ENCODE assay signal across 25 cellular contexts in genomic region chr20:22623211-22623610, GRCh38. TPM values are rescaled to one million over a fixed set of nuclear protein-coding genes. Genes with fewer than 3 reads are reported as not detected.
A peak's percentile ranks its signal among the peaks of the same experiment; 100 is the strongest.
DNase-seq lines count a peak whose midpoint lies in the region; ATAC-seq, FAIRE-seq and TF ChIP-seq lines count a peak whose summit lies in the region.
"Had no signal": no experiment of that assay in that cellular context is flagged by ENCODE, and none has a peak within 500 bp of the region (broad histone marks: within the 10 kb centered on the region; RNA-seq: fewer than 3 reads in every experiment).

No MANE protein-coding gene starts in this region.

- intact Hi-C loops in MCF 10A (cut with micrococcal nuclease) = no loop called here
- intact Hi-C loops in mammary epithelial cell (cut with micrococcal nuclease) = no loop called here
- intact Hi-C loops in endothelial cell of umbilical vein (cut with micrococcal nuclease) = no loop called here

- CTCF ChIA-PET in MCF 10A (lab: Yijun Ruan, JAX) = interaction anchor here (1.6 to 2.0 kb wide), 2 partner anchors 37 to 283 kb away, joined by 6 to 8 read pairs; no protein-coding TSS in a partner anchor
- CTCF ChIA-PET in mammary epithelial cell (lab: Charles Lee; ENCODE audit: low non-redundant PET) = no interaction called here
- CTCF ChIA-PET in endothelial cell of umbilical vein (lab: Charles Lee) = interaction anchor here (1.2 kb wide), 1 partner anchor 18 kb away, joined by 3 read pairs; no protein-coding TSS in a partner anchor
- CTCF ChIA-PET in CD8-positive, alpha-beta memory T cell (lab: Charles Lee) = no interaction called here

- TF ChIP-seq POLR2A in endothelial cell of umbilical vein (IDR thresholded peaks at IDR 0.05; ENCODE audit: low read depth, low read length) = no peak

- H3K4me2 ChIP-seq in mammary epithelial cell (ENCODE audit: insufficient read depth, low read depth, low read length) (no peak overlapping the region), endothelial cell of umbilical vein (ENCODE audit: insufficient read depth, low read length) (no peak overlapping the region)

- H3K27ac Mint-ChIP-seq in MCF 10A (ENCODE audit: low read depth, unreplicated experiment) = no peak overlapping the region
- no peak overlapping the region for H3K27ac Mint-ChIP-seq in CD8-positive, alpha-beta memory T cell
- H3K27ac Mint-ChIP-seq: activated T-helper 17 cell treated with anti-CD3 and anti-CD28 coated beads, Interleukin-2, amount 50 U/mL, for 72 hours had no signal

- H3K4me1 ChIP-seq in mammary epithelial cell (ENCODE audit: insufficient read depth, low read length) = no peaks in the 10 kb centered on the region
- H3K4me1 ChIP-seq in endothelial cell of umbilical vein (ENCODE audit: control insufficient read depth, extremely low read depth, insufficient read depth, low read length) = no peaks in the 10 kb centered on the region
- H3K4me1 ChIP-seq in CD8-positive, alpha-beta memory T cell (ENCODE audit: insufficient read depth, low read length) = no peaks in the 10 kb centered on the region
- H3K4me1 ChIP-seq: right atrium auricular region, upper lobe of right lung had no signal

- no peaks in the 10 kb centered on the region for H3K9me1 ChIP-seq in endothelial cell of umbilical vein (replicated peaks; ENCODE audit: control insufficient read depth, extremely low read depth, insufficient read depth, low read length)

- ATAC-seq in HG03565 (IDR thresholded peaks at IDR 0.05; ENCODE audit: unreplicated experiment) = no peak
- ATAC-seq: activated T-helper 17 cell treated with anti-CD3 and anti-CD28 coated beads, Interleukin-2, amount 50 U/mL, for 72 hours; GM12878; K562; left cardiac atrium; stimulated activated naive CD8-positive, alpha-beta T cell treated with anti-CD3 and anti-CD28 coated beads, Interleukin-15, Interleukin-2, amounts not matched to agents 100 U/mL and 50 U/mL, for 24 hours; upper lobe of right lung had no signal

- POLR2A ChIA-PET in MCF 10A (lab: Yijun Ruan, JAX) = no interaction called here
- POLR2A ChIA-PET in endothelial cell of umbilical vein (lab: Charles Lee) = no interaction called here
- POLR2A ChIA-PET in CD8-positive, alpha-beta memory T cell (lab: Charles Lee) = no interaction called here

- H3K4me3 ChIP-seq in mammary epithelial cell (replicated peaks in 1 of 3; ENCODE audit: insufficient read depth in 1 of 3, low read depth in 2 of 3, low read length in 3 of 3) (no peak overlapping the region), endothelial cell of umbilical vein (replicated peaks in 1 of 3; ENCODE audit: insufficient read depth in 1 of 3, low read depth in 1 of 3, low read length in 3 of 3) (no peak overlapping the region)
- H3K4me3 ChIP-seq in CD8-positive, alpha-beta memory T cell (ENCODE audit: low read length) = no peak overlapping the region
- H3K4me3 ChIP-seq: GM12878, K562, right atrium auricular region, upper lobe of right lung had no signal

- 59% methylated on average over 4 of the region's 6 CpGs for WGBS in mammary epithelial cell (ENCODE audit: low coverage, missing lambda C conversion rate)

- H3K9ac ChIP-seq in mammary epithelial cell (ENCODE audit: insufficient read depth, low read length) = no peak overlapping the region
- H3K9ac ChIP-seq in endothelial cell of umbilical vein (replicated peaks; ENCODE audit: extremely low read depth, insufficient read depth, low read length) = no peak overlapping the region

- no peaks in the 10 kb centered on the region for H3K27me3 Mint-ChIP-seq in MCF 10A (ENCODE audit: insufficient read depth, unreplicated experiment)
- H3K27me3 Mint-ChIP-seq in CD8-positive, alpha-beta memory T cell = peaks cover 0 to 2% of the 10 kb centered on the region in 2 donors
- H3K27me3 Mint-ChIP-seq: activated T-helper 17 cell treated with anti-CD3 and anti-CD28 coated beads, Interleukin-2, amount 50 U/mL, for 72 hours had no signal

- H3K79me2 ChIP-seq in mammary epithelial cell (ENCODE audit: insufficient read depth, low read length) (no peaks in the 10 kb centered on the region), endothelial cell of umbilical vein (ENCODE audit: control insufficient read depth, insufficient read depth, low read length) (no peaks in the 10 kb centered on the region)

- H3K9me3 Mint-ChIP-seq in MCF 10A (ENCODE audit: unreplicated experiment) = no peaks in the 10 kb centered on the region
- peaks cover 0 to 5% (median 4%) of the 10 kb centered on the region in 5 donors for H3K9me3 Mint-ChIP-seq in CD8-positive, alpha-beta memory T cell
- H3K9me3 Mint-ChIP-seq: activated T-helper 17 cell treated with anti-CD3 and anti-CD28 coated beads, Interleukin-2, amount 50 U/mL, for 72 hours had no signal

- in situ Hi-C loops in mammary epithelial cell (cut with MboI; ENCODE audit: low sequenced_read_pairs in 2 of 2) = no loop called here

- BruUV-seq in MCF 10A (replicated peaks; lab: Mats Ljungman, UMichigan) (no TSS peak), mammary epithelial cell (replicated peaks; lab: Mats Ljungman, UMichigan) (no TSS peak), endothelial cell of umbilical vein (replicated peaks; lab: Mats Ljungman, UMichigan) (no TSS peak)

- H4K20me1 ChIP-seq in mammary epithelial cell (ENCODE audit: insufficient read depth, low read length) = no peaks in the 10 kb centered on the region
- H4K20me1 ChIP-seq in endothelial cell of umbilical vein (replicated peaks; ENCODE audit: control insufficient read depth, extremely low read depth, insufficient read depth, low read length) = no peaks in the 10 kb centered on the region

- H3K27ac ChIP-seq in mammary epithelial cell (ENCODE audit: insufficient read depth, low read depth, low read length) = no peak overlapping the region
- H3K27ac ChIP-seq in endothelial cell of umbilical vein (ENCODE audit: insufficient read depth, low read depth, low read length) = no peak overlapping the region
- H3K27ac ChIP-seq in CD8-positive, alpha-beta memory T cell (ENCODE audit: low read depth, low read length) = no peak overlapping the region
- H3K27ac ChIP-seq: right atrium auricular region, upper lobe of right lung had no signal

- H3K4me3 Mint-ChIP-seq in MCF 10A (ENCODE audit: unreplicated experiment) = no peak overlapping the region
- H3K4me3 Mint-ChIP-seq in CD8-positive, alpha-beta memory T cell = no peak overlapping the region
- H3K4me3 Mint-ChIP-seq: activated T-helper 17 cell treated with anti-CD3 and anti-CD28 coated beads, Interleukin-2, amount 50 U/mL, for 72 hours had no signal

- no peaks in the 10 kb centered on the region for H3K36me3 ChIP-seq in mammary epithelial cell (ENCODE audit: insufficient read depth, low read length)
- no peaks in the 10 kb centered on the region for H3K36me3 ChIP-seq in endothelial cell of umbilical vein (ENCODE audit: control insufficient read depth in 2 of 2, extremely low read depth in 1 of 2, insufficient read depth in 2 of 2, low read length in 2 of 2)
- no peaks in the 10 kb centered on the region for H3K36me3 ChIP-seq in CD8-positive, alpha-beta memory T cell (ENCODE audit: insufficient read depth, low read length)
- H3K36me3 ChIP-seq: right atrium auricular region, upper lobe of right lung had no signal

- dilution Hi-C loops in mammary epithelial cell (cut with HindIII; ENCODE audit: low sequenced_read_pairs) (no loop called here), endothelial cell of umbilical vein (cut with MboI; ENCODE audit: extremely low pct_ligation_motif_present, low sequenced_read_pairs) (no loop called here)

- H3K27me3 ChIP-seq in mammary epithelial cell (ENCODE audit: insufficient read depth, low read length) (no peaks in the 10 kb centered on the region), endothelial cell of umbilical vein (ENCODE audit: control insufficient read depth in 2 of 2, insufficient read depth in 2 of 2, low read length in 2 of 2) (no peaks in the 10 kb centered on the region)
- H3K27me3 ChIP-seq in CD8-positive, alpha-beta memory T cell (ENCODE audit: insufficient read depth, low read length, poor library complexity, severe bottlenecking) = no peaks in the 10 kb centered on the region
- H3K27me3 ChIP-seq: right atrium auricular region, upper lobe of right lung had no signal

- FAIRE-seq in endothelial cell of umbilical vein (lab: Jason Lieb, UNC) = no peak
- FAIRE-seq: GM12878, K562 had no signal

- H3K9me3 ChIP-seq in mammary epithelial cell (replicated peaks; ENCODE audit: insufficient read depth, low read length) (no peaks in the 10 kb centered on the region), endothelial cell of umbilical vein (replicated peaks; ENCODE audit: control insufficient read depth, insufficient read depth, low read length) (no peaks in the 10 kb centered on the region)
- no peaks in the 10 kb centered on the region for H3K9me3 ChIP-seq in CD8-positive, alpha-beta memory T cell (ENCODE audit: low read length)
- H3K9me3 ChIP-seq: right atrium auricular region, upper lobe of right lung had no signal

- TF ChIP-seq CTCF in MCF 10A (IDR thresholded peaks at IDR 0.05; ENCODE audit: unreplicated experiment) (no peak), mammary epithelial cell (conservative IDR thresholded peaks at IDR 0.05 in 1 of 2, IDR thresholded peaks at IDR 0.05 in 1 of 2; ENCODE audit: extremely low read depth in 1 of 2, insufficient read depth in 1 of 2, low read depth in 1 of 2, low read length in 2 of 2) (peak in 1 of 2 donors; percentile 19), endothelial cell of umbilical vein (IDR thresholded peaks at IDR 0.05; ENCODE audit: extremely low read depth in 1 of 2, insufficient read depth in 1 of 2, low read depth in 1 of 2, low read length in 2 of 2) (no peak)

- H2AFZ ChIP-seq in mammary epithelial cell (ENCODE audit: low read depth, low read length) = no peak overlapping the region
- no peak overlapping the region for H2AFZ ChIP-seq in endothelial cell of umbilical vein (ENCODE audit: low read depth, low read length)

- H3K36me3 Mint-ChIP-seq in MCF 10A (ENCODE audit: insufficient read depth, unreplicated experiment) = no peaks in the 10 kb centered on the region
- H3K36me3 Mint-ChIP-seq in CD8-positive, alpha-beta memory T cell = no peaks in the 10 kb centered on the region

- DNase-seq in MCF 10A (ENCODE audit: unreplicated experiment) (peak; percentile 36), mammary epithelial cell (no peak), NCI-H510A (lab: John Stamatoyannopoulos, UW) (peak; percentile 30), endothelial cell of umbilical vein (ENCODE audit: low read depth, low spot score) (peak; percentile 2), HPDE6-E6E7 (ENCODE audit: extremely low spot score) (no peak), NOMO-1 treated with DMSO at 0.1 percent for 48 hours (lab: John Stamatoyannopoulos, UW; ENCODE audit: unreplicated experiment) (no peak)
- no peak for DNase-seq in CD8-positive, alpha-beta memory T cell
- DNase-seq: activated CD4-positive, CD25-positive, alpha-beta regulatory T cell treated with anti-CD3 and anti-CD28 coated beads, Interleukin-2, amount 50 U/mL, for 72 hours; hippocampal formation; left cardiac atrium; NCI-H1048; nucleus accumbens; stimulated activated naive CD8-positive, alpha-beta T cell treated with anti-CD3 and anti-CD28 coated beads, Interleukin-15, Interleukin-2, amounts not matched to agents 100 U/mL and 50 U/mL, for 24 hours; upper lobe of right lung had no signal

- H3K4me1 Mint-ChIP-seq in MCF 10A (ENCODE audit: insufficient read depth, unreplicated experiment) = no peaks in the 10 kb centered on the region
- no peaks in the 10 kb centered on the region for H3K4me1 Mint-ChIP-seq in CD8-positive, alpha-beta memory T cell
- H3K4me1 Mint-ChIP-seq: activated T-helper 17 cell treated with anti-CD3 and anti-CD28 coated beads, Interleukin-2, amount 50 U/mL, for 72 hours had no signal

RNA-seq across cellular contexts. Expression of gene FOXA2, which starts 38.8 kb away (rescaled TPM):
- total RNA-seq in MCF 10A (2022) (1.1 and 1.4 TPM in 2 replicates), mammary epithelial cell (1 to 10 TPM in 1 of 2 donors, not detected in 1; 1.0 TPM), endothelial cell of umbilical vein (not detected in 2 replicates)
- polyA plus RNA-seq in mammary epithelial cell (1.0 TPM), endothelial cell of umbilical vein (not detected in 2 replicates)
- polyA minus RNA-seq in mammary epithelial cell (0.93 TPM), endothelial cell of umbilical vein (not detected in 2 replicates)
- polyA plus RNA-seq in endothelial cell of umbilical vein (2011; cell fraction: cytosol; rRNA removed) = not detected in 2 replicates
- not detected in 2 replicates for polyA plus RNA-seq in endothelial cell of umbilical vein (2011; cell fraction: nucleus; rRNA removed)
- not detected in 2 replicates for polyA plus RNA-seq in endothelial cell of umbilical vein (2012)
- polyA minus RNA-seq in endothelial cell of umbilical vein (2011; cell fraction: cytosol; rRNA and poly(A)+ RNA removed) = not detected
- not detected in 2 replicates for polyA minus RNA-seq in endothelial cell of umbilical vein (2011; cell fraction: nucleus; rRNA and poly(A)+ RNA removed)
- not detected for total RNA-seq in CD8-positive, alpha-beta memory T cell
- not detected for polyA plus RNA-seq in CD8-positive, alpha-beta memory T cell
- total RNA-seq: activated CD8-positive, alpha-beta memory T cell treated with anti-CD3 and anti-CD28 coated beads for 36 hours; activated T-helper 17 cell treated with anti-CD3 and anti-CD28 coated beads, Interleukin-2, amount 50 U/mL, for 72 hours; cardiac septum; fibroblast of lung; GM12878; left cardiac atrium; mononuclear cell; right atrium auricular region; T-helper 2 cell treated with Interferon-gamma antibody and Interleukin-4, amounts not matched to agents 100 ng/mL and 5 ng/mL, for 36 hours had no signal
- polyA plus RNA-seq: AG04450, fibroblast of lung, GM12878 had no signal

Comparison
In these comparisons a context has a peak if more than half of its experiments do, and no peak if none do; other contexts are left out.
1. DNase-seq: peak in MCF 10A (single experiment), NCI-H510A (single experiment) and endothelial cell of umbilical vein (single experiment); none in mammary epithelial cell (single experiment), CD8-positive, alpha-beta memory T cell (0 of 5), HPDE6-E6E7 (single experiment) and NOMO-1 treated with DMSO at 0.1 percent for 48 hours (single experiment).
2. CTCF ChIA-PET loops: an anchor here in MCF 10A (1.6 to 2.0 kb wide) and endothelial cell of umbilical vein (1.2 kb wide); none called in mammary epithelial cell and CD8-positive, alpha-beta memory T cell.